Comparison of ENCODE assay signal across 18 cellular contexts in genomic region chr9:130319300-130319699, GRCh38. TPM values are rescaled to one million over a fixed set of nuclear protein-coding genes. Genes with fewer than 3 reads are reported as not detected.
"Had no signal": no experiment of that assay in that cellular context is flagged by ENCODE, and none has a peak within 500 bp of the region (broad histone marks: within the 10 kb centered on the region; RNA-seq: fewer than 3 reads in every experiment).

No MANE protein-coding gene starts in this region.

- ATAC-seq: activated CD4-positive, alpha-beta T cell treated with anti-CD3 and anti-CD28 coated beads for 36 hours; activated CD8-positive, alpha-beta memory T cell treated with anti-CD3 and anti-CD28 coated beads, Interleukin-2, amount 10 ng/mL, durations not matched to agents 7 days and 5 days; effector memory CD8-positive, alpha-beta T cell; right cardiac atrium; T-helper 17 cell had no signal

- H3K36me3 ChIP-seq: ascending aorta, breast epithelium, spleen, stomach, tibial nerve had no signal

- H3K27ac ChIP-seq: ascending aorta, spleen had no signal

- DNase-seq: activated CD4-positive, alpha-beta memory T cell treated with anti-CD3 and anti-CD28 coated beads for 36 hours; activated CD4-positive, alpha-beta T cell treated with anti-CD3 and anti-CD28 coated beads for 36 hours; activated CD8-positive, alpha-beta memory T cell treated with anti-CD3 and anti-CD28 coated beads, Interleukin-2, amount 10 ng/mL, durations not matched to agents 7 days and 5 days; activated naive CD4-positive, alpha-beta T cell treated with anti-CD3 and anti-CD28 coated beads, Interleukin-2, amount 10 ng/mL, durations not matched to agents 7 days and 5 days; activated T-cell treated with anti-CD3 and anti-CD28 coated beads, Interleukin-2, amount 50 U/mL, for 24 hours; effector memory CD8-positive, alpha-beta T cell; mesendoderm; occipital lobe; spleen; stomach; T-helper 17 cell had no signal

- H3K4me1 ChIP-seq: ascending aorta, breast epithelium had no signal

- H3K4me3 ChIP-seq: ascending aorta, breast epithelium, spleen, stomach, tibial nerve had no signal

- H3K4me3 Mint-ChIP-seq: activated CD4-positive, alpha-beta memory T cell treated with anti-CD3 and anti-CD28 coated beads for 36 hours; activated CD4-positive, alpha-beta T cell treated with anti-CD3 and anti-CD28 coated beads for 36 hours; activated CD8-positive, alpha-beta memory T cell treated with anti-CD3 and anti-CD28 coated beads, Interleukin-2, amount 10 ng/mL, durations not matched to agents 7 days and 5 days; activated naive CD4-positive, alpha-beta T cell treated with anti-CD3 and anti-CD28 coated beads, Interleukin-2, amount 10 ng/mL, durations not matched to agents 7 days and 5 days; activated T-cell treated with anti-CD3 and anti-CD28 coated beads, Interleukin-2, amount 50 U/mL, for 24 hours; dendritic cell treated with granulocyte-macrophage colony-stimulating factor and Interleukin-4, amounts not matched to agents 40 ng/mL and 50 ng/mL, for 4 days; effector memory CD8-positive, alpha-beta T cell; natural killer cell treated with Interleukin-12 subunit alpha and Interleukin-12 subunit beta and Interleukin-15 and Interleukin-18, amount 100 ng/mL, for 72 hours; T-helper 17 cell had no signal

- H3K36me3 Mint-ChIP-seq: activated CD4-positive, alpha-beta memory T cell treated with anti-CD3 and anti-CD28 coated beads for 36 hours; activated CD8-positive, alpha-beta memory T cell treated with anti-CD3 and anti-CD28 coated beads, Interleukin-2, amount 10 ng/mL, durations not matched to agents 7 days and 5 days; activated naive CD4-positive, alpha-beta T cell treated with anti-CD3 and anti-CD28 coated beads, Interleukin-2, amount 10 ng/mL, durations not matched to agents 7 days and 5 days; natural killer cell treated with Interleukin-12 subunit alpha and Interleukin-12 subunit beta and Interleukin-15 and Interleukin-18, amount 100 ng/mL, for 72 hours had no signal

- H3K4me1 Mint-ChIP-seq: activated CD4-positive, alpha-beta T cell treated with anti-CD3 and anti-CD28 coated beads for 36 hours; activated CD8-positive, alpha-beta memory T cell treated with anti-CD3 and anti-CD28 coated beads, Interleukin-2, amount 10 ng/mL, durations not matched to agents 7 days and 5 days; activated naive CD4-positive, alpha-beta T cell treated with anti-CD3 and anti-CD28 coated beads, Interleukin-2, amount 10 ng/mL, durations not matched to agents 7 days and 5 days; T-helper 17 cell had no signal

- H3K9me3 ChIP-seq: ascending aorta, breast epithelium, spleen, stomach, tibial nerve had no signal

- H3K27ac Mint-ChIP-seq: activated CD4-positive, alpha-beta memory T cell treated with anti-CD3 and anti-CD28 coated beads for 36 hours; activated CD4-positive, alpha-beta T cell treated with anti-CD3 and anti-CD28 coated beads for 36 hours; activated CD8-positive, alpha-beta memory T cell treated with anti-CD3 and anti-CD28 coated beads, Interleukin-2, amount 10 ng/mL, durations not matched to agents 7 days and 5 days; activated naive CD4-positive, alpha-beta T cell treated with anti-CD3 and anti-CD28 coated beads, Interleukin-2, amount 10 ng/mL, durations not matched to agents 7 days and 5 days; activated T-cell treated with anti-CD3 and anti-CD28 coated beads, Interleukin-2, amount 50 U/mL, for 24 hours; dendritic cell treated with granulocyte-macrophage colony-stimulating factor and Interleukin-4, amounts not matched to agents 40 ng/mL and 50 ng/mL, for 4 days; effector memory CD8-positive, alpha-beta T cell; natural killer cell treated with Interleukin-12 subunit alpha and Interleukin-12 subunit beta and Interleukin-15 and Interleukin-18, amount 100 ng/mL, for 72 hours; T-helper 17 cell had no signal

- H3K9me3 Mint-ChIP-seq: activated CD4-positive, alpha-beta memory T cell treated with anti-CD3 and anti-CD28 coated beads for 36 hours; activated naive CD4-positive, alpha-beta T cell treated with anti-CD3 and anti-CD28 coated beads, Interleukin-2, amount 10 ng/mL, durations not matched to agents 7 days and 5 days; activated T-cell treated with anti-CD3 and anti-CD28 coated beads, Interleukin-2, amount 50 U/mL, for 24 hours; dendritic cell treated with granulocyte-macrophage colony-stimulating factor and Interleukin-4, amounts not matched to agents 40 ng/mL and 50 ng/mL, for 4 days; effector memory CD8-positive, alpha-beta T cell; natural killer cell treated with Interleukin-12 subunit alpha and Interleukin-12 subunit beta and Interleukin-15 and Interleukin-18, amount 100 ng/mL, for 72 hours had no signal

- FAIRE-seq: islet of Langerhans had no signal

RNA-seq across cellular contexts. Expression of gene HMCN2, which starts 53.7 kb away (rescaled TPM):
- total RNA-seq: activated CD4-positive, alpha-beta memory T cell treated with anti-CD3 and anti-CD28 coated beads for 36 hours; activated CD8-positive, alpha-beta memory T cell treated with anti-CD3 and anti-CD28 coated beads, Interleukin-2, amount 10 ng/mL, durations not matched to agents 7 days and 5 days; natural killer cell treated with Interleukin-12 subunit alpha and Interleukin-12 subunit beta and Interleukin-15 and Interleukin-18, amount 100 ng/mL, for 72 hours; occipital lobe had no signal
